ENCODE assay signal across 1 cellular context in genomic region chr11:34357646-34358257, GRCh38.
TF ChIP-seq lines count a peak whose summit lies in the region.

Gene ABTB2, minus strand, starts transcription at chr11:34358010.

TF ChIP-seq in HepG2, 621 proteins besides CTCF, POLR2A, EP300 and RAD21 (continued from another document and continues in another):
- TF ChIP-seq AHDC1 (CRISPR knock-in tag; IDR thresholded peaks at IDR 0.05; ENCODE audit: borderline replicate concordance): peak; percentile 19; the same call in 1 of the 2 replicates
- TF ChIP-seq ZNF546 (CRISPR knock-in tag; conservative IDR thresholded peaks at IDR 0.05): no peak; the same call in 1 of the 2 replicates
- TF ChIP-seq HNRNPH1 (optimal IDR thresholded peaks at IDR 0.05; ENCODE audit: low read depth, low read length): no peak
- peak; percentile 56; the same call in 2 of the 3 replicates for TF ChIP-seq MXI1 (IDR thresholded peaks at IDR 0.05; ENCODE audit: borderline replicate concordance, low read depth, low read length)
- TF ChIP-seq TERF1 (CRISPR knock-in tag; IDR thresholded peaks at IDR 0.05): no peak
- TF ChIP-seq ZFP82 (CRISPR knock-in tag; IDR thresholded peaks at IDR 0.05; ENCODE audit: borderline replicate concordance): no peak
- no peak for TF ChIP-seq HMG20B (CRISPR knock-in tag; conservative IDR thresholded peaks at IDR 0.05)
- no peak for TF ChIP-seq ZNF430 (CRISPR knock-in tag; IDR thresholded peaks at IDR 0.05)
- no peak for TF ChIP-seq MXD3 (CRISPR knock-in tag; IDR thresholded peaks at IDR 0.05)
- no peak for TF ChIP-seq ZNF225 (CRISPR knock-in tag; IDR thresholded peaks at IDR 0.05)
- TF ChIP-seq SRSF9 (IDR thresholded peaks at IDR 0.05; ENCODE audit: borderline replicate concordance, insufficient read depth, low read depth, low read length, poor library complexity, severe bottlenecking): no peak
- no peak for TF ChIP-seq ZNF383 (CRISPR knock-in tag; IDR thresholded peaks at IDR 0.05; ENCODE audit: borderline replicate concordance)
- peak; percentile 44; the same call in 1 of the 2 replicates for TF ChIP-seq ZNF317 (CRISPR knock-in tag; IDR thresholded peaks at IDR 0.05)
- TF ChIP-seq, protein P1, sequence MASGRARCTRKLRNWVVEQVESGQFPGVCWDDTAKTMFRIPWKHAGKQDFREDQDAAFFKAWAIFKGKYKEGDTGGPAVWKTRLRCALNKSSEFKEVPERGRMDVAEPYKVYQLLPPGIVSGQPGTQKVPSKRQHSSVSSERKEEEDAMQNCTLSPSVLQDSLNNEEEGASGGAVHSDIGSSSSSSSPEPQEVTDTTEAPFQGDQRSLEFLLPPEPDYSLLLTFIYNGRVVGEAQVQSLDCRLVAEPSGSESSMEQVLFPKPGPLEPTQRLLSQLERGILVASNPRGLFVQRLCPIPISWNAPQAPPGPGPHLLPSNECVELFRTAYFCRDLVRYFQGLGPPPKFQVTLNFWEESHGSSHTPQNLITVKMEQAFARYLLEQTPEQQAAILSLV (CRISPR knock-in tag; IDR thresholded peaks at IDR 0.05; ENCODE audit: borderline replicate concordance): no peak
- TF ChIP-seq ZNF543 (CRISPR knock-in tag; IDR thresholded peaks at IDR 0.05): no peak
- no peak for TF ChIP-seq ZHX1 (CRISPR knock-in tag; IDR thresholded peaks at IDR 0.05; ENCODE audit: low read depth)
- no peak for TF ChIP-seq ZBTB46 (CRISPR knock-in tag; IDR thresholded peaks at IDR 0.05; ENCODE audit: borderline replicate concordance)
- TF ChIP-seq ZNF772 (CRISPR knock-in tag; IDR thresholded peaks at IDR 0.05): no peak
- TF ChIP-seq SMARCE1 (IDR thresholded peaks at IDR 0.05; ENCODE audit: borderline replicate concordance): no peak
- no peak for TF ChIP-seq CC2D1A (CRISPR knock-in tag; IDR thresholded peaks at IDR 0.05)
- no peak for TF ChIP-seq SRSF4 (IDR thresholded peaks at IDR 0.05; ENCODE audit: low read depth, low read length, poor library complexity, severe bottlenecking)
- TF ChIP-seq PAF1 (CRISPR knock-in tag; IDR thresholded peaks at IDR 0.05): no peak
- no peak for TF ChIP-seq RFX3 (CRISPR knock-in tag; IDR thresholded peaks at IDR 0.05)
- TF ChIP-seq MTF2 (CRISPR knock-in tag; IDR thresholded peaks at IDR 0.05; ENCODE audit: borderline replicate concordance): no peak
- peak; percentile 43; the same call in 1 of the 2 replicates for TF ChIP-seq ZNF292 (CRISPR knock-in tag; IDR thresholded peaks at IDR 0.05; ENCODE audit: borderline replicate concordance, low read depth)
- TF ChIP-seq, protein P2, sequence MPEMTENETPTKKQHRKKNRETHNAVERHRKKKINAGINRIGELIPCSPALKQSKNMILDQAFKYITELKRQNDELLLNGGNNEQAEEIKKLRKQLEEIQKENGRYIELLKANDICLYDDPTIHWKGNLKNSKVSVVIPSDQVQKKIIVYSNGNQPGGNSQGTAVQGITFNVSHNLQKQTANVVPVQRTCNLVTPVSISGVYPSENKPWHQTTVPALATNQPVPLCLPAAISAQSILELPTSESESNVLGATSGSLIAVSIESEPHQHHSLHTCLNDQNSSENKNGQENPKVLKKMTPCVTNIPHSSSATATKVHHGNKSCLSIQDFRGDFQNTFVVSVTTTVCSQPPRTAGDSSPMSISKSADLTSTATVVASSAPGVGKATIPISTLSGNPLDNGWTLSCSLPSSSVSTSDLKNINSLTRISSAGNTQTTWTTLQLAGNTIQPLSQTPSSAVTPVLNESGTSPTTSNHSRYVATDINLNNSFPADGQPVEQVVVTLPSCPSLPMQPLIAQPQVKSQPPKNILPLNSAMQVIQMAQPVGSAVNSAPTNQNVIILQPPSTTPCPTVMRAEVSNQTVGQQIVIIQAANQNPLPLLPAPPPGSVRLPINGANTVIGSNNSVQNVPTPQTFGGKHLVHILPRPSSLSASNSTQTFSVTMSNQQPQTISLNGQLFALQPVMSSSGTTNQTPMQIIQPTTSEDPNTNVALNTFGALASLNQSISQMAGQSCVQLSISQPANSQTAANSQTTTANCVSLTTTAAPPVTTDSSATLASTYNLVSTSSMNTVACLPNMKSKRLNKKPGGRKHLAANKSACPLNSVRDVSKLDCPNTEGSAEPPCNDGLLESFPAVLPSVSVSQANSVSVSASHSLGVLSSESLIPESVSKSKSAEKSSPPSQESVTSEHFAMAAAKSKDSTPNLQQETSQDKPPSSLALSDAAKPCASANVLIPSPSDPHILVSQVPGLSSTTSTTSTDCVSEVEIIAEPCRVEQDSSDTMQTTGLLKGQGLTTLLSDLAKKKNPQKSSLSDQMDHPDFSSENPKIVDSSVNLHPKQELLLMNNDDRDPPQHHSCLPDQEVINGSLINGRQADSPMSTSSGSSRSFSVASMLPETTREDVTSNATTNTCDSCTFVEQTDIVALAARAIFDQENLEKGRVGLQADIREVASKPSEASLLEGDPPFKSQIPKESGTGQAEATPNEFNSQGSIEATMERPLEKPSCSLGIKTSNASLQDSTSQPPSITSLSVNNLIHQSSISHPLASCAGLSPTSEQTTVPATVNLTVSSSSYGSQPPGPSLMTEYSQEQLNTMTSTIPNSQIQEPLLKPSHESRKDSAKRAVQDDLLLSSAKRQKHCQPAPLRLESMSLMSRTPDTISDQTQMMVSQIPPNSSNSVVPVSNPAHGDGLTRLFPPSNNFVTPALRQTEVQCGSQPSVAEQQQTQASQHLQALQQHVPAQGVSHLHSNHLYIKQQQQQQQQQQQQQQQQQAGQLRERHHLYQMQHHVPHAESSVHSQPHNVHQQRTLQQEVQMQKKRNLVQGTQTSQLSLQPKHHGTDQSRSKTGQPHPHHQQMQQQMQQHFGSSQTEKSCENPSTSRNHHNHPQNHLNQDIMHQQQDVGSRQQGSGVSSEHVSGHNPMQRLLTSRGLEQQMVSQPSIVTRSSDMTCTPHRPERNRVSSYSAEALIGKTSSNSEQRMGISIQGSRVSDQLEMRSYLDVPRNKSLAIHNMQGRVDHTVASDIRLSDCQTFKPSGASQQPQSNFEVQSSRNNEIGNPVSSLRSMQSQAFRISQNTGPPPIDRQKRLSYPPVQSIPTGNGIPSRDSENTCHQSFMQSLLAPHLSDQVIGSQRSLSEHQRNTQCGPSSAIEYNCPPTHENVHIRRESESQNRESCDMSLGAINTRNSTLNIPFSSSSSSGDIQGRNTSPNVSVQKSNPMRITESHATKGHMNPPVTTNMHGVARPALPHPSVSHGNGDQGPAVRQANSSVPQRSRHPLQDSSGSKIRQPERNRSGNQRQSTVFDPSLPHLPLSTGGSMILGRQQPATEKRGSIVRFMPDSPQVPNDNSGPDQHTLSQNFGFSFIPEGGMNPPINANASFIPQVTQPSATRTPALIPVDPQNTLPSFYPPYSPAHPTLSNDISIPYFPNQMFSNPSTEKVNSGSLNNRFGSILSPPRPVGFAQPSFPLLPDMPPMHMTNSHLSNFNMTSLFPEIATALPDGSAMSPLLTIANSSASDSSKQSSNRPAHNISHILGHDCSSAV (CRISPR knock-in tag; IDR thresholded peaks at IDR 0.05; ENCODE audit: borderline replicate concordance): no peak
- TF ChIP-seq GMEB2 (CRISPR knock-in tag; IDR thresholded peaks at IDR 0.05; ENCODE audit: low read depth): no peak
- TF ChIP-seq ZNF737 (CRISPR knock-in tag; IDR thresholded peaks at IDR 0.05; ENCODE audit: borderline replicate concordance): no peak
- TF ChIP-seq GLMP (CRISPR knock-in tag; IDR thresholded peaks at IDR 0.05; ENCODE audit: borderline replicate concordance): no peak
